8 cellular contexts compared by ENCODE assay signal in genomic region chr17:14308965-14309879, GRCh38. TPM values are rescaled to one million over a fixed set of nuclear protein-coding genes. Genes with fewer than 3 reads are reported as not detected.
DNase-seq lines count a peak whose midpoint lies in the region; ATAC-seq lines count a peak whose summit lies in the region.

No MANE protein-coding gene starts in this region.

- peak overlapping the region; percentile 81 for H3K4me3 Mint-ChIP-seq in natural killer cell treated with Interleukin-12 subunit alpha and Interleukin-12 subunit beta and Interleukin-15 and Interleukin-18, amount 100 ng/mL, for 72 hours

- H3K4me1 Mint-ChIP-seq in natural killer cell treated with Interleukin-12 subunit alpha and Interleukin-12 subunit beta and Interleukin-15 and Interleukin-18, amount 100 ng/mL, for 72 hours (ENCODE audit: low read depth in 2 of 2), result peaks cover 55 to 59% of the 10 kb centered on the region in 2 donors

- no peaks in the 10 kb centered on the region for H3K9me3 Mint-ChIP-seq in natural killer cell treated with Interleukin-12 subunit alpha and Interleukin-12 subunit beta and Interleukin-15 and Interleukin-18, amount 100 ng/mL, for 72 hours

- H3K36me3 Mint-ChIP-seq in natural killer cell treated with Interleukin-12 subunit alpha and Interleukin-12 subunit beta and Interleukin-15 and Interleukin-18, amount 100 ng/mL, for 72 hours, result peaks cover 4% of the 10 kb centered on the region

- DNase-seq in EL, result peak; percentile 93
- DNase-seq in RPMI7951 (ENCODE audit: low read depth), result peak; percentile 75
- peak; percentile 88 for DNase-seq in activated gamma-delta T cell treated with Interleukin-2 at 50 U/mL for 16 hours
- DNase-seq in fibroblast of the conjunctiva (ENCODE audit: low read depth), result peak; percentile 90
- peak; percentile 94 for DNase-seq in natural killer cell treated with Interleukin-12 subunit alpha and Interleukin-12 subunit beta and Interleukin-15 and Interleukin-18, amount 100 ng/mL, for 72 hours (ENCODE audit: low spot score)
- peak; percentile 88 to 90 for DNase-seq in stimulated activated CD8-positive, alpha-beta memory T cell treated with anti-CD3 and anti-CD28 coated beads, Interleukin-7, amount 100 ng/mL, for 48 hours (ENCODE audit: extremely low read depth in 1 of 2, low read depth in 1 of 2)

- ATAC-seq in HG03097 (IDR thresholded peaks at IDR 0.05; ENCODE audit: low FRiP score, unreplicated experiment) (peak; percentile 92), HG02938 (IDR thresholded peaks at IDR 0.05; ENCODE audit: unreplicated experiment) (no peak)
- ATAC-seq in natural killer cell treated with Interleukin-12 subunit alpha and Interleukin-12 subunit beta and Interleukin-15 and Interleukin-18, amount 100 ng/mL, for 72 hours, result peak; percentile 100

- peak overlapping the region; percentile 64 to 77 for H3K27ac Mint-ChIP-seq in natural killer cell treated with Interleukin-12 subunit alpha and Interleukin-12 subunit beta and Interleukin-15 and Interleukin-18, amount 100 ng/mL, for 72 hours

- H3K27me3 Mint-ChIP-seq in natural killer cell treated with Interleukin-12 subunit alpha and Interleukin-12 subunit beta and Interleukin-15 and Interleukin-18, amount 100 ng/mL, for 72 hours, result no peaks in the 10 kb centered on the region

RNA-seq across cellular contexts. Expression of gene HS3ST3B1, which starts 8.3 kb away (rescaled TPM):
- 0.88 and 1.2 TPM in 2 replicates for total RNA-seq in RPMI7951 (2014; rRNA removed; shearing (Covaris generic))
- 10 to 100 TPM; 13.2 to 22.0 TPM for total RNA-seq in natural killer cell treated with Interleukin-12 subunit alpha and Interleukin-12 subunit beta and Interleukin-15 and Interleukin-18, amount 100 ng/mL, for 72 hours
